In the genomic region with DNA sequence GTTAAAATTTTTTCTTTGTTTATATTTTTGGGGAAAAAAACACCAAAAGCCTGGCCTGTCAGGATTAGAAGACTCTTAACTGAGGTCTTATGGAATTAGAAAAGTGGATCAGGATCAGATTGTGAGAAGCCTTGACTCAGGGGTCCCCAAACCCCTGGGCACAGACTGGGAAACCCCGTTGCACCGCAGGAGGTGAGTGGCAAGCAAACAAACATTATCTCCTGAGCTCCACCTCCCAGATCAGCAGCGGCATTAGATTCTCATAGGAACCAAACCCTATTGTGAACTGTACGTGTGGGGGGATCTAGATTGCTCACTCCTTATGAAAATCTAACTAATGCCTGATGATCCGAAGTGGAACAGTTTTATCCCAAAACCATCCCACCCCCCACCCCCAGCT, we compare ENCODE assay signal across 1 cellular context.
TF ChIP-seq lines count a peak whose summit lies in the region.

No MANE protein-coding gene starts in this region.

TF ChIP-seq in WTC11, 78 proteins besides CTCF, POLR2A, EP300 and RAD21 (continued from another document):
- TF ChIP-seq, protein P1, sequence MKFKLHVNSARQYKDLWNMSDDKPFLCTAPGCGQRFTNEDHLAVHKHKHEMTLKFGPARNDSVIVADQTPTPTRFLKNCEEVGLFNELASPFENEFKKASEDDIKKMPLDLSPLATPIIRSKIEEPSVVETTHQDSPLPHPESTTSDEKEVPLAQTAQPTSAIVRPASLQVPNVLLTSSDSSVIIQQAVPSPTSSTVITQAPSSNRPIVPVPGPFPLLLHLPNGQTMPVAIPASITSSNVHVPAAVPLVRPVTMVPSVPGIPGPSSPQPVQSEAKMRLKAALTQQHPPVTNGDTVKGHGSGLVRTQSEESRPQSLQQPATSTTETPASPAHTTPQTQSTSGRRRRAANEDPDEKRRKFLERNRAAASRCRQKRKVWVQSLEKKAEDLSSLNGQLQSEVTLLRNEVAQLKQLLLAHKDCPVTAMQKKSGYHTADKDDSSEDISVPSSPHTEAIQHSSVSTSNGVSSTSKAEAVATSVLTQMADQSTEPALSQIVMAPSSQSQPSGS (CRISPR knock-in tag; IDR thresholded peaks at IDR 0.05; ENCODE audit: borderline replicate concordance, low read depth), result no peak
- TF ChIP-seq, protein P2, sequence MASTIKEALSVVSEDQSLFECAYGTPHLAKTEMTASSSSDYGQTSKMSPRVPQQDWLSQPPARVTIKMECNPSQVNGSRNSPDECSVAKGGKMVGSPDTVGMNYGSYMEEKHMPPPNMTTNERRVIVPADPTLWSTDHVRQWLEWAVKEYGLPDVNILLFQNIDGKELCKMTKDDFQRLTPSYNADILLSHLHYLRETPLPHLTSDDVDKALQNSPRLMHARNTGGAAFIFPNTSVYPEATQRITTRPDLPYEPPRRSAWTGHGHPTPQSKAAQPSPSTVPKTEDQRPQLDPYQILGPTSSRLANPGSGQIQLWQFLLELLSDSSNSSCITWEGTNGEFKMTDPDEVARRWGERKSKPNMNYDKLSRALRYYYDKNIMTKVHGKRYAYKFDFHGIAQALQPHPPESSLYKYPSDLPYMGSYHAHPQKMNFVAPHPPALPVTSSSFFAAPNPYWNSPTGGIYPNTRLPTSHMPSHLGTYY (CRISPR knock-in tag; IDR thresholded peaks at IDR 0.05), result no peak
- TF ChIP-seq ZNF219 (CRISPR knock-in tag; IDR thresholded peaks at IDR 0.05; ENCODE audit: borderline replicate concordance), result no peak
- TF ChIP-seq, protein P3, sequence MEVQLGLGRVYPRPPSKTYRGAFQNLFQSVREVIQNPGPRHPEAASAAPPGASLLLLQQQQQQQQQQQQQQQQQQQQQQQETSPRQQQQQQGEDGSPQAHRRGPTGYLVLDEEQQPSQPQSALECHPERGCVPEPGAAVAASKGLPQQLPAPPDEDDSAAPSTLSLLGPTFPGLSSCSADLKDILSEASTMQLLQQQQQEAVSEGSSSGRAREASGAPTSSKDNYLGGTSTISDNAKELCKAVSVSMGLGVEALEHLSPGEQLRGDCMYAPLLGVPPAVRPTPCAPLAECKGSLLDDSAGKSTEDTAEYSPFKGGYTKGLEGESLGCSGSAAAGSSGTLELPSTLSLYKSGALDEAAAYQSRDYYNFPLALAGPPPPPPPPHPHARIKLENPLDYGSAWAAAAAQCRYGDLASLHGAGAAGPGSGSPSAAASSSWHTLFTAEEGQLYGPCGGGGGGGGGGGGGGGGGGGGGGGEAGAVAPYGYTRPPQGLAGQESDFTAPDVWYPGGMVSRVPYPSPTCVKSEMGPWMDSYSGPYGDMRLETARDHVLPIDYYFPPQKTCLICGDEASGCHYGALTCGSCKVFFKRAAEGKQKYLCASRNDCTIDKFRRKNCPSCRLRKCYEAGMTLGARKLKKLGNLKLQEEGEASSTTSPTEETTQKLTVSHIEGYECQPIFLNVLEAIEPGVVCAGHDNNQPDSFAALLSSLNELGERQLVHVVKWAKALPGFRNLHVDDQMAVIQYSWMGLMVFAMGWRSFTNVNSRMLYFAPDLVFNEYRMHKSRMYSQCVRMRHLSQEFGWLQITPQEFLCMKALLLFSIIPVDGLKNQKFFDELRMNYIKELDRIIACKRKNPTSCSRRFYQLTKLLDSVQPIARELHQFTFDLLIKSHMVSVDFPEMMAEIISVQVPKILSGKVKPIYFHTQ (CRISPR knock-in tag; IDR thresholded peaks at IDR 0.05), result no peak
- no peak for TF ChIP-seq RORB (CRISPR knock-in tag; IDR thresholded peaks at IDR 0.05)
- no peak for TF ChIP-seq ELF4 (CRISPR knock-in tag; IDR thresholded peaks at IDR 0.05; ENCODE audit: low read depth)
- no peak for TF ChIP-seq NR1H2 (CRISPR knock-in tag; IDR thresholded peaks at IDR 0.05)
- no peak for TF ChIP-seq CREM (CRISPR knock-in tag; IDR thresholded peaks at IDR 0.05)
- TF ChIP-seq ZNF423 (CRISPR knock-in tag; IDR thresholded peaks at IDR 0.05), result no peak
